In genomic region chr2:157364257-157364974, GRCh38 we compare ENCODE assay signal across 10 cellular contexts. TPM values are rescaled to one million over a fixed set of nuclear protein-coding genes. Genes with fewer than 3 reads are reported as not detected.
DNase-seq lines count a peak whose midpoint lies in the region; ATAC-seq and TF ChIP-seq lines count a peak whose summit lies in the region.
"Had no signal": no experiment of that assay in that cellular context is flagged by ENCODE, and none has a peak within 500 bp of the region (broad histone marks: within the 10 kb centered on the region; RNA-seq: fewer than 3 reads in every experiment).

No MANE protein-coding gene starts in this region.

- H3K4me3 Mint-ChIP-seq in CD8-positive, alpha-beta memory T cell = peak overlapping the region in 6 of 7 donors; percentile 8 to 45 (median 20)

- POLR2A ChIA-PET in CD8-positive, alpha-beta memory T cell (lab: Charles Lee) = no interaction called here

- DNase-seq in CD8-positive, alpha-beta memory T cell = no peak
- DNase-seq in germinal center (ENCODE audit: low spot score) = no peak
- no peak for DNase-seq in prostate gland (ENCODE audit: low spot score)
- no peak for DNase-seq in left lobe of liver (ENCODE audit: low spot score)
- no peak for DNase-seq in DMS 273 treated with DMSO at 0.1 percent for 48 hours (lab: John Stamatoyannopoulos, UW)
- DNase-seq: DND-41 had no signal

- H3F3A ChIP-seq in SU-DHL-6 (ENCODE audit: insufficient read depth) = no peaks in the 10 kb centered on the region

- H3K27ac Mint-ChIP-seq in CD8-positive, alpha-beta memory T cell = peak overlapping the region in 6 of 8 donors; percentile 52 to 84 (median 76)

- H2AFZ ChIP-seq in SU-DHL-6 (ENCODE audit: low read depth, low read length, severe bottlenecking) = no peak overlapping the region

- CTCF ChIA-PET in CD8-positive, alpha-beta memory T cell (lab: Charles Lee) = interaction anchor here (1.3 to 1.5 kb wide), 3 partner anchors 12 to 62 kb away, joined by 3 to 4 read pairs (median 3); no protein-coding TSS in a partner anchor

- peaks cover 9% of the 10 kb centered on the region for H3K9me3 ChIP-seq in CD8-positive, alpha-beta memory T cell (ENCODE audit: low read length)
- H3K9me3 ChIP-seq in SU-DHL-6 (ENCODE audit: insufficient read depth, low read length) (peaks cover 13% of the 10 kb centered on the region; the same call in 1 of the 2 replicates), prostate gland (no peaks in the 10 kb centered on the region)

- no peak for TF ChIP-seq POLR2A in prostate gland (IDR thresholded peaks at IDR 0.05)

- peaks cover 10 to 52% (median 21%) of the 10 kb centered on the region in 3 donors for H3K36me3 Mint-ChIP-seq in CD8-positive, alpha-beta memory T cell

- no peak overlapping the region for H3K9ac ChIP-seq in SU-DHL-6 (ENCODE audit: low read length)

- no peaks in the 10 kb centered on the region for H3K27me3 ChIP-seq in CD8-positive, alpha-beta memory T cell (ENCODE audit: insufficient read depth, low read length, poor library complexity, severe bottlenecking)
- no peaks in the 10 kb centered on the region for H3K27me3 ChIP-seq in SU-DHL-6 (ENCODE audit: low read length)
- no peaks in the 10 kb centered on the region for H3K27me3 ChIP-seq in prostate gland (replicated peaks; ENCODE audit: insufficient read depth)

- peaks cover 31 to 43% (median 39%) of the 10 kb centered on the region in 3 donors for H3K4me1 Mint-ChIP-seq in CD8-positive, alpha-beta memory T cell

- no peaks in the 10 kb centered on the region for H3K9me2 ChIP-seq in SU-DHL-6 (replicated peaks; ENCODE audit: insufficient read depth, low read length)

- 56% methylated on average over 2 of the region's 2 CpGs for WGBS in prostate gland

- no peaks in the 10 kb centered on the region for H4K20me1 ChIP-seq in SU-DHL-6 (ENCODE audit: low read depth, low read length)

- no peaks in the 10 kb centered on the region for H3K36me3 ChIP-seq in CD8-positive, alpha-beta memory T cell (ENCODE audit: insufficient read depth, low read length)
- H3K36me3 ChIP-seq in SU-DHL-6 (ENCODE audit: low read length) (no peaks in the 10 kb centered on the region), prostate gland (no peaks in the 10 kb centered on the region)

- ATAC-seq in GM19324 (IDR thresholded peaks at IDR 0.05; ENCODE audit: low FRiP score, unreplicated experiment) (peak; percentile 75), HG02981 (IDR thresholded peaks at IDR 0.05; ENCODE audit: unreplicated experiment) (peak; percentile 82), left lobe of liver (no peak)

- intact Hi-C loops in prostate gland (cut with DNase I) = no loop called here

- peaks cover 25% of the 10 kb centered on the region for H3K4me1 ChIP-seq in CD8-positive, alpha-beta memory T cell (ENCODE audit: insufficient read depth, low read length)
- H3K4me1 ChIP-seq in prostate gland (replicated peaks) = no peaks in the 10 kb centered on the region

- H3K27me3 Mint-ChIP-seq in CD8-positive, alpha-beta memory T cell = peaks cover 0 to 2% of the 10 kb centered on the region in 2 donors

- no peak overlapping the region for H3K27ac ChIP-seq in CD8-positive, alpha-beta memory T cell (ENCODE audit: low read depth, low read length)
- H3K27ac ChIP-seq in SU-DHL-6 (ENCODE audit: low read depth, low read length) = no peak overlapping the region
- no peak overlapping the region for H3K27ac ChIP-seq in prostate gland
- H3K27ac ChIP-seq: skin epidermis had no signal

- peak overlapping the region; percentile 6 for H3K4me2 ChIP-seq in SU-DHL-6 (ENCODE audit: low read depth, low read length, poor library complexity, severe bottlenecking)

- H3K9me3 Mint-ChIP-seq in CD8-positive, alpha-beta memory T cell = peaks cover 7 to 17% (median 12%) of the 10 kb centered on the region in 5 donors

- TF ChIP-seq CTCF in SU-DHL-6 (IDR thresholded peaks at IDR 0.05; ENCODE audit: insufficient read depth, low read length, poor library complexity, severe bottlenecking) (no peak), prostate gland (IDR thresholded peaks at IDR 0.05) (no peak)

- no peaks in the 10 kb centered on the region for H3K79me2 ChIP-seq in SU-DHL-6 (ENCODE audit: insufficient read depth, low read length)

- no peak overlapping the region for H3K4me3 ChIP-seq in CD8-positive, alpha-beta memory T cell (ENCODE audit: low read length)
- no peak overlapping the region for H3K4me3 ChIP-seq in SU-DHL-6 (ENCODE audit: insufficient read depth, low read length, poor library complexity, severe bottlenecking)
- no peak overlapping the region for H3K4me3 ChIP-seq in prostate gland
- H3K4me3 ChIP-seq: skin epidermis had no signal

RNA-seq across cellular contexts. Expression of gene ERMN, which starts 38.8 kb away (rescaled TPM):
- under 1 TPM; 0.42 to 0.64 TPM for total RNA-seq in CD8-positive, alpha-beta memory T cell
- polyA plus RNA-seq in CD8-positive, alpha-beta memory T cell = 0.20 TPM
- under 1 TPM in 1 of 2 donors, not detected in 1; 0.17 TPM for total RNA-seq in prostate gland
- total RNA-seq in left lobe of liver = not detected
